ENCODE assay signal across 7 cellular contexts in genomic region chr15:21718779-21719178, GRCh38.
DNase-seq lines count a peak whose midpoint lies in the region; ATAC-seq lines count a peak whose summit lies in the region.
"Not testable (repeated sequence)": the region's sequence is repeated elsewhere in the genome, so short reads cannot be mapped to it uniquely, and the experiment has no call there.

No MANE protein-coding gene starts in this region.

- not testable (repeated sequence) for H3K9me3 Mint-ChIP-seq in memory B cell

- not testable (repeated sequence) for H3K27me3 Mint-ChIP-seq in T-helper 17 cell, memory B cell

- not testable (repeated sequence) for H3K36me3 Mint-ChIP-seq in T-helper 17 cell (ENCODE audit: low read depth); memory B cell

- ATAC-seq in GM18867 (IDR thresholded peaks at IDR 0.05; ENCODE audit: unreplicated experiment) (peak; percentile 72), GM19455 (IDR thresholded peaks at IDR 0.05; ENCODE audit: unreplicated experiment) (peak; percentile 76), GM21737 (IDR thresholded peaks at IDR 0.05; ENCODE audit: unreplicated experiment) (peak; percentile 75), HG02943 (IDR thresholded peaks at IDR 0.05; ENCODE audit: low read depth, unreplicated experiment) (peak; percentile 65), HG03196 (IDR thresholded peaks at IDR 0.05; ENCODE audit: unreplicated experiment) (peak; percentile 66), T-helper 17 cell (peak; percentile 66), memory B cell (ENCODE audit: low read depth) (peak; percentile 48)

- not testable (repeated sequence) for DNase-seq in T-helper 17 cell; memory B cell (ENCODE audit: low spot score in 2 of 2)

- not testable (repeated sequence) for H3K4me3 Mint-ChIP-seq in T-helper 17 cell, memory B cell

- not testable (repeated sequence) for H3K4me1 Mint-ChIP-seq in T-helper 17 cell, memory B cell

- not testable (repeated sequence) for H3K9me3 ChIP-seq in T-helper 17 cell (ENCODE audit: control insufficient read depth, low read length, poor library complexity, severe bottlenecking)

- not testable (repeated sequence) for H3K27ac Mint-ChIP-seq in T-helper 17 cell, memory B cell
